Comparison of ENCODE assay signal across 8 cellular contexts in the genomic region with DNA sequence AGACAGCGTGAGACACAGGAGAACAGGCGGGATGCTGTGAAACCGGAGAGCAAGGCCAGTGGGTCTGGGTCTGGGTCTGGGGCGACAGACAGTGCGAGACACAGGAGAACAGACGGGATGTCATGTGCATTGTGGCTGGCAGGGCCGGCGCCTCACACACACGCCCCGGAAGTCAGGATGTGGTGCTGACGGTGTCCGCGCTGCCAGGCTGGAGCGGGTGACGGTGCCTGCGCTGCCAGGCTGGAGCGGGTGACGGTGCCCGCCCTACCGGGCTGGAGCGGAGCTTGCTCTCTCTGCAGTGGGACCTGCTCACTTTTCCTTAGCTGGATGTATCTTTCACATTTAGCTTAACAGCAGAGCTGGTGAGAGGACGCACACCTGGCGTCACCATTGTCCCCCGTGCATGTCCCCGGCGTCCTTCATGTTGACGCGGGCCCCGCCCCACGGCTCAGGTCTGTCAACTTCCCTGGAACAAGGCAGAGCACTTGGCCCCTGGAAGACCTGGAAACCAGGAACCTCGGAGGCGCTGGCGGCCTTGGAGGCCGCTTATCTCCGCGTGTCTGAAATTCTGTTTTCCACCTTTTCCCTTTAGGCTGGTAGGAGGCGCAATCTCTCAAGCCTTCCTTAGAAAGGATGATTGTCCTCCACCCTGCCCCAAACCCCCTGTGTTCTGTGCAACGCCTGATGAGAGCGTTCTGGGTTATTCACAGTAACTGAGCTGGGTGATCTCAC. TPM values are rescaled to one million over a fixed set of nuclear protein-coding genes. Genes with fewer than 3 reads are reported as not detected.
DNase-seq lines count a peak whose midpoint lies in the region; ATAC-seq and TF ChIP-seq lines count a peak whose summit lies in the region.

No MANE protein-coding gene starts in this region.

- H3K27me3 Mint-ChIP-seq in neural progenitor cell (ENCODE audit: insufficient read depth, low read depth) (peaks cover 8% of the 10 kb centered on the region), type B pancreatic cell (no peaks in the 10 kb centered on the region)

- DNase-seq in NCI-H2107 (lab: John Stamatoyannopoulos, UW) (peak; percentile 68), NCI-H2107 treated with DMSO at 0.1 percent for 48 hours (lab: John Stamatoyannopoulos, UW; ENCODE audit: unreplicated experiment) (no peak), neural progenitor cell (ENCODE audit: low spot score) (no peak), type B pancreatic cell (ENCODE audit: extremely low spot score, unreplicated experiment) (no peak), SKM-1 treated with dmso at 0.1 percent for 144 hours (lab: John Stamatoyannopoulos, UW; ENCODE audit: unreplicated experiment) (no peak)
- DNase-seq in activated naive CD4-positive, alpha-beta T cell treated with Interleukin-2 at 50 U/mL for 16 hours: peak; percentile 78

- H3K4me1 Mint-ChIP-seq in neural progenitor cell (peaks cover 44% of the 10 kb centered on the region), type B pancreatic cell (ENCODE audit: unreplicated experiment) (peaks cover 47% of the 10 kb centered on the region)

- ATAC-seq in GM18505 (IDR thresholded peaks at IDR 0.05; ENCODE audit: unreplicated experiment) (no peak), HG03159 (IDR thresholded peaks at IDR 0.05; ENCODE audit: unreplicated experiment) (no peak)

- peaks cover 11% of the 10 kb centered on the region for H4K20me1 ChIP-seq in neural progenitor cell (ENCODE audit: low read depth)

- no peak for TF ChIP-seq POLR2A in GM18505 (IDR thresholded peaks at IDR 0.05; ENCODE audit: borderline replicate concordance, extremely low read depth, insufficient read depth, insufficient read length)

- TF ChIP-seq CTCF in neural progenitor cell (IDR thresholded peaks at IDR 0.05) (no peak), type B pancreatic cell (conservative IDR thresholded peaks at IDR 0.05) (no peak)

- no peaks in the 10 kb centered on the region for H3K27me3 ChIP-seq in neural progenitor cell

- H3K9ac ChIP-seq in neural progenitor cell: no peak overlapping the region

- H3K27ac ChIP-seq in neural progenitor cell: no peak overlapping the region

- H3K27ac Mint-ChIP-seq in neural progenitor cell (peak overlapping the region; percentile 83), type B pancreatic cell (peak overlapping the region; percentile 39)

- no peak overlapping the region for H3K4me3 ChIP-seq in neural progenitor cell

- no peaks in the 10 kb centered on the region for H3K9me3 Mint-ChIP-seq in neural progenitor cell
- H3K9me3 Mint-ChIP-seq in type B pancreatic cell: no peaks in the 10 kb centered on the region

- H3K36me3 Mint-ChIP-seq in neural progenitor cell (peaks cover 29% of the 10 kb centered on the region), type B pancreatic cell (peaks cover 8% of the 10 kb centered on the region)

- no peaks in the 10 kb centered on the region for H3K9me3 ChIP-seq in neural progenitor cell (ENCODE audit: low read depth)

- no peaks in the 10 kb centered on the region for H3K4me1 ChIP-seq in neural progenitor cell

- peaks cover 8% of the 10 kb centered on the region for H3K79me2 ChIP-seq in neural progenitor cell (ENCODE audit: low read depth)

- H3F3A ChIP-seq in neural progenitor cell (ENCODE audit: low read depth): no peaks in the 10 kb centered on the region

- H3K36me3 ChIP-seq in neural progenitor cell: no peaks in the 10 kb centered on the region

- H2AFZ ChIP-seq in neural progenitor cell (replicated peaks): no peak overlapping the region

- peak overlapping the region; percentile 18 for H3K4me3 Mint-ChIP-seq in neural progenitor cell
- H3K4me3 Mint-ChIP-seq in type B pancreatic cell: no peak overlapping the region

- no peak overlapping the region for H3K4me2 ChIP-seq in neural progenitor cell

RNA-seq across cellular contexts. Expression of a gene that starts 43.1 kb away (rescaled TPM):
- total RNA-seq in neural progenitor cell (ENCODE audit: low replicate concordance) (not detected in 2 replicates), type B pancreatic cell (ENCODE audit: low replicate concordance) (10.3 and 34.7 TPM in 2 replicates)

Comparison
In these comparisons a context has a peak if more than half of its experiments do, and no peak if none do; other contexts are left out.
1. DNase-seq: peak in NCI-H2107 (single experiment) and activated naive CD4-positive, alpha-beta T cell treated with Interleukin-2 at 50 U/mL for 16 hours (single experiment); none in NCI-H2107 treated with DMSO at 0.1 percent for 48 hours (single experiment), neural progenitor cell (single experiment), type B pancreatic cell (single experiment) and SKM-1 treated with dmso at 0.1 percent for 144 hours (single experiment).
2. RNA of a gene that starts 43.1 kb away (total RNA-seq): 10.3 to 34.7 TPM in type B pancreatic cell; not detected in neural progenitor cell; every median in the first group is over 10 times any median in the second.